1 cellular context compared by ENCODE assay signal in genomic region chr11:1772270-1773130, GRCh38.
TF ChIP-seq lines count a peak whose summit lies in the region.

No MANE protein-coding gene starts in this region.

TF ChIP-seq in K562, 482 proteins besides CTCF, POLR2A, EP300 and RAD21 (continued from another document):
- TF ChIP-seq, protein P1, sequence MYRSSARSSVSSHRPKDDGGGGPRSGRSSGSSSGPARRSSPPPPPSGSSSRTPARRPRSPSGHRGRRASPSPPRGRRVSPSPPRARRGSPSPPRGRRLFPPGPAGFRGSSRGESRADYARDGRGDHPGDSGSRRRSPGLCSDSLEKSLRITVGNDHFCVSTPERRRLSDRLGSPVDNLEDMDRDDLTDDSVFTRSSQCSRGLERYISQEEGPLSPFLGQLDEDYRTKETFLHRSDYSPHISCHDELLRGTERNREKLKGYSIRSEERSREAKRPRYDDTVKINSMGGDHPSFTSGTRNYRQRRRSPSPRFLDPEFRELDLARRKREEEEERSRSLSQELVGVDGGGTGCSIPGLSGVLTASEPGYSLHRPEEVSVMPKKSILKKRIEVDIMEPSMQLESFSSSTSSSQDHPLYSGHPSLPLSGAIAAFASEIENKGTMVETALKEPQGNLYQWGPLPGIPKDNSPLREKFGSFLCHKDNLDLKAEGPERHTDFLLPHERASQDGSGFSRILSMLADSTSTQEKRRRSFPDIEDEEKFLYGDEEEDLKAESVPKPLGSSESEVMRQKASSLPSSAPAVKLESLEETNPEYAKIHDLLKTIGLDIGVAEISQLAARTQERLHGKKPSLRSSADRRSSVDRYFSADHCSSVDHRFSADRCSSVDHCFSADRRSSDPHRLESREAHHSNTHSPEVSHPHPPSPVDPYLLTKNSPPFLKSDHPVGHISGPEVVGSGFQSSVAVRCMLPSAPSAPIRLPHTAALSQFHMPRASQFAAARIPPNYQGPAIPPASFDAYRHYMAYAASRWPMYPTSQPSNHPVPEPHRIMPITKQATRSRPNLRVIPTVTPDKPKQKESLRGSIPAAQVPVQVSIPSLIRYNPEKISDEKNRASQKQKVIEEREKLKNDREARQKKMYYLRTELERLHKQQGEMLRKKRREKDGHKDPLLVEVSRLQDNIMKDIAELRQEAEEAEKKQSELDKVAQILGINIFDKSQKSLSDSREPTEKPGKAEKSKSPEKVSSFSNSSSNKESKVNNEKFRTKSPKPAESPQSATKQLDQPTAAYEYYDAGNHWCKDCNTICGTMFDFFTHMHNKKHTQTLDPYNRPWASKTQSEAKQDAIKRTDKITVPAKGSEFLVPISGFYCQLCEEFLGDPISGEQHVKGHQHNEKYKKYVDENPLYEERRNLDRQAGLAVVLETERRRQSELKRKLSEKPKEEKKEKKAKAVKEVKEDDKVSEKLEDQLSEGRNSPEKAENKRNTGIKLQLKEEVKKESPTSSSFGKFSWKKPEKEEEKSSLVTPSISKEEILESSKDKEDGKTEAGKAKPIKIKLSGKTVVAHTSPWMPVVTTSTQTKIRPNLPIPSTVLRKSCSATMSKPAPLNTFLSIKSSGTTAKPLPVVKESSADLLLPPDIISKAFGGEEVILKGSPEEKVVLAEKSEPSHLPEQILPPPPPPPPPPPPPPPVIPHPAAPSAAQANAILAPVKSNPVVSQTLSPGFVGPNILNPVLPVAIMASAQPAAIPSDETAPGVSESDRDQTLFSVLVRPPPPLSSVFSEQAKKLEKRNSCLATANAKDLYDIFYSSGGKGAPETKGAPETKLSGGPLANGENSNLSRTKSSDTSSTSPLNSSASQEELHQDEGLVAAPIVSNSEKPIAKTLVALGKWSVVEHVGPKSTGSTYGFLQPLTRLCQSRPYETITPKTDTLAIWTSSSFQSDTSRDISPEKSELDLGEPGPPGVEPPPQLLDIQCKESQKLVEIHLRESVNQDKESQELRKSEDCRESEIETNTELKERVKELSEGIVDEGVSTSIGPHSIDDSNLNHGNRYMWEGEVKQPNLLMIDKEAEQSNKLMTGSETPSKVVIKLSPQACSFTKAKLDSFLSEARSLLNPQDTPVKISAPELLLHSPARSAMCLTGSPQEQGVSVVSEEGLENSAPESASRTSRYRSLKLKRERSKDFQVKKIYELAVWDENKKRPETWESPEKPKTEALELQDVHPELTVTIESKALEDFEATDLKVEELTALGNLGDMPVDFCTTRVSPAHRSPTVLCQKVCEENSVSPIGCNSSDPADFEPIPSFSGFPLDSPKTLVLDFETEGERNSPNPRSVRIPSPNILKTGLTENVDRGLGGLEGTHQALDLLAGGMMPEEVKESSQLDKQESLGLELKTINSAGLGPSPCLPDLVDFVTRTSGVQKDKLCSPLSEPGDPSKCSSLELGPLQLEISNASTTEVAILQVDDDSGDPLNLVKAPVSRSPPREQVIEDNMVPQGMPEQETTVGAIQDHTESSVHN (IDR thresholded peaks at IDR 0.05; ENCODE audit: borderline replicate concordance in 1 of 2, low read depth in 1 of 2): 0 out of 4 replicates have a peak, but pooled peaks of 1 of the 2 experiments have one; percentile 61
- no peak for TF ChIP-seq KAT2B (IDR thresholded peaks at IDR 0.05; ENCODE audit: low read depth, low read length)
- TF ChIP-seq MYNN (IDR thresholded peaks at IDR 0.05): 0 out of 2 replicates have a peak, but pooled peaks have one; percentile 49
- no peak for TF ChIP-seq MYNN (CRISPR knock-in tag; IDR thresholded peaks at IDR 0.05)
- peak; percentile 56 for TF ChIP-seq POLR2G (IDR thresholded peaks at IDR 0.05; ENCODE audit: low read depth, low read length)
- TF ChIP-seq PTRF (tag; IDR thresholded peaks at IDR 0.05): no peak
- TF ChIP-seq ZNF146 (CRISPR knock-in tag; IDR thresholded peaks at IDR 0.05; ENCODE audit: unreplicated experiment): no peak
- peak; percentile 27; the same call in 1 of the 2 replicates for TF ChIP-seq SUPT5H (IDR thresholded peaks at IDR 0.05)
- TF ChIP-seq, protein P2, sequence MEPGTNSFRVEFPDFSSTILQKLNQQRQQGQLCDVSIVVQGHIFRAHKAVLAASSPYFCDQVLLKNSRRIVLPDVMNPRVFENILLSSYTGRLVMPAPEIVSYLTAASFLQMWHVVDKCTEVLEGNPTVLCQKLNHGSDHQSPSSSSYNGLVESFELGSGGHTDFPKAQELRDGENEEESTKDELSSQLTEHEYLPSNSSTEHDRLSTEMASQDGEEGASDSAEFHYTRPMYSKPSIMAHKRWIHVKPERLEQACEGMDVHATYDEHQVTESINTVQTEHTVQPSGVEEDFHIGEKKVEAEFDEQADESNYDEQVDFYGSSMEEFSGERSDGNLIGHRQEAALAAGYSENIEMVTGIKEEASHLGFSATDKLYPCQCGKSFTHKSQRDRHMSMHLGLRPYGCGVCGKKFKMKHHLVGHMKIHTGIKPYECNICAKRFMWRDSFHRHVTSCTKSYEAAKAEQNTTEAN (CRISPR knock-in tag; IDR thresholded peaks at IDR 0.05): no peak
- TF ChIP-seq, protein P3, sequence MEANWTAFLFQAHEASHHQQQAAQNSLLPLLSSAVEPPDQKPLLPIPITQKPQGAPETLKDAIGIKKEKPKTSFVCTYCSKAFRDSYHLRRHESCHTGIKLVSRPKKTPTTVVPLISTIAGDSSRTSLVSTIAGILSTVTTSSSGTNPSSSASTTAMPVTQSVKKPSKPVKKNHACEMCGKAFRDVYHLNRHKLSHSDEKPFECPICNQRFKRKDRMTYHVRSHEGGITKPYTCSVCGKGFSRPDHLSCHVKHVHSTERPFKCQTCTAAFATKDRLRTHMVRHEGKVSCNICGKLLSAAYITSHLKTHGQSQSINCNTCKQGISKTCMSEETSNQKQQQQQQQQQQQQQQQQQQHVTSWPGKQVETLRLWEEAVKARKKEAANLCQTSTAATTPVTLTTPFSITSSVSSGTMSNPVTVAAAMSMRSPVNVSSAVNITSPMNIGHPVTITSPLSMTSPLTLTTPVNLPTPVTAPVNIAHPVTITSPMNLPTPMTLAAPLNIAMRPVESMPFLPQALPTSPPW (CRISPR knock-in tag; IDR thresholded peaks at IDR 0.05): peak; percentile 93
- peak; percentile 98 for TF ChIP-seq ZBTB7A (IDR thresholded peaks at IDR 0.05; ENCODE audit: borderline replicate concordance, control insufficient read depth, low read depth, low read length)
- TF ChIP-seq, protein P4, sequence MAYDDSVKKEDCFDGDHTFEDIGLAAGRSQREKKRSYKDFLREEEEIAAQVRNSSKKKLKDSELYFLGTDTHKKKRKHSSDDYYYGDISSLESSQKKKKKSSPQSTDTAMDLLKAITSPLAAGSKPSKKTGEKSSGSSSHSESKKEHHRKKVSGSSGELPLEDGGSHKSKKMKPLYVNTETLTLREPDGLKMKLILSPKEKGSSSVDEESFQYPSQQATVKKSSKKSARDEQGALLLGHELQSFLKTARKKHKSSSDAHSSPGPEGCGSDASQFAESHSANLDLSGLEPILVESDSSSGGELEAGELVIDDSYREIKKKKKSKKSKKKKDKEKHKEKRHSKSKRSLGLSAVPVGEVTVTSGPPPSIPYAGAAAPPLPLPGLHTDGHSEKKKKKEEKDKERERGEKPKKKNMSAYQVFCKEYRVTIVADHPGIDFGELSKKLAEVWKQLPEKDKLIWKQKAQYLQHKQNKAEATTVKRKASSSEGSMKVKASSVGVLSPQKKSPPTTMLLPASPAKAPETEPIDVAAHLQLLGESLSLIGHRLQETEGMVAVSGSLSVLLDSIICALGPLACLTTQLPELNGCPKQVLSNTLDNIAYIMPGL (CRISPR knock-in tag; IDR thresholded peaks at IDR 0.05): no peak
- TF ChIP-seq, protein P5, sequence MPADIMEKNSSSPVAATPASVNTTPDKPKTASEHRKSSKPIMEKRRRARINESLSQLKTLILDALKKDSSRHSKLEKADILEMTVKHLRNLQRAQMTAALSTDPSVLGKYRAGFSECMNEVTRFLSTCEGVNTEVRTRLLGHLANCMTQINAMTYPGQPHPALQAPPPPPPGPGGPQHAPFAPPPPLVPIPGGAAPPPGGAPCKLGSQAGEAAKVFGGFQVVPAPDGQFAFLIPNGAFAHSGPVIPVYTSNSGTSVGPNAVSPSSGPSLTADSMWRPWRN (IDR thresholded peaks at IDR 0.05; ENCODE audit: low read depth): no peak
- TF ChIP-seq MAZ (CRISPR knock-in tag; conservative IDR thresholded peaks at IDR 0.05 in 1 of 2, IDR thresholded peaks at IDR 0.05 in 1 of 2): peak; percentile 97 to 98
- TF ChIP-seq MEF2A (IDR thresholded peaks at IDR 0.05; ENCODE audit: control insufficient read depth, low read depth, low read length): no peak
- TF ChIP-seq PHB2 (IDR thresholded peaks at IDR 0.05; ENCODE audit: low read depth): no peak
- peak; percentile 86; the same call in 1 of the 2 replicates for TF ChIP-seq LARP7 (IDR thresholded peaks at IDR 0.05)
- no peak for TF ChIP-seq ZNF124 (CRISPR knock-in tag; IDR thresholded peaks at IDR 0.05)
- no peak for TF ChIP-seq NONO (IDR thresholded peaks at IDR 0.05; ENCODE audit: low read depth in 2 of 2, low read length in 1 of 2)
- peak; percentile 60; the same call in 1 of the 2 replicates for TF ChIP-seq LEF1 (IDR thresholded peaks at IDR 0.05)
- TF ChIP-seq ZC3H8 (IDR thresholded peaks at IDR 0.05): no peak
- TF ChIP-seq CREM (IDR thresholded peaks at IDR 0.05; ENCODE audit: low read depth): no peak
- no peak; the same call in 1 of the 2 replicates for TF ChIP-seq TEAD4 (IDR thresholded peaks at IDR 0.05; ENCODE audit: low read length)
- TF ChIP-seq TEAD4 (CRISPR knock-in tag; IDR thresholded peaks at IDR 0.05; ENCODE audit: borderline replicate concordance): no peak
- TF ChIP-seq KDM1A (IDR thresholded peaks at IDR 0.05): peak; percentile 68 to 79
- TF ChIP-seq HOXB6 (CRISPR knock-in tag; IDR thresholded peaks at IDR 0.05; ENCODE audit: borderline replicate concordance): no peak
- TF ChIP-seq GTF2F1 (IDR thresholded peaks at IDR 0.05; ENCODE audit: low read depth, low read length): no peak
- no peak for TF ChIP-seq GATAD2B (IDR thresholded peaks at IDR 0.05; ENCODE audit: borderline replicate concordance)
- TF ChIP-seq MAFG (tag; conservative IDR thresholded peaks at IDR 0.05): peak; percentile 98
- TF ChIP-seq TEAD2 (tag; IDR thresholded peaks at IDR 0.05): 0 out of 2 replicates have a peak, but pooled peaks have one; percentile 2
- no peak for TF ChIP-seq ATF1 (CRISPR knock-in tag; IDR thresholded peaks at IDR 0.05)
- peak; percentile 68 for TF ChIP-seq ATF1 (tag; IDR thresholded peaks at IDR 0.05)
- TF ChIP-seq PHTF2 (CRISPR knock-in tag; IDR thresholded peaks at IDR 0.05): no peak
- peak; percentile 40 for TF ChIP-seq KDM5B (IDR thresholded peaks at IDR 0.05; ENCODE audit: insufficient replicate concordance, low read depth, low read length)
- no peak for TF ChIP-seq SRSF9 (IDR thresholded peaks at IDR 0.05; ENCODE audit: borderline replicate concordance, low read depth, low read length)
- TF ChIP-seq ADNP (tag; IDR thresholded peaks at IDR 0.05): no peak
- TF ChIP-seq STAG1 (CRISPR knock-in tag; IDR thresholded peaks at IDR 0.05; ENCODE audit: borderline replicate concordance): no peak
- peak; percentile 94 for TF ChIP-seq MAFK (IDR thresholded peaks at IDR 0.05; ENCODE audit: low read length)
- TF ChIP-seq ZBTB2 (IDR thresholded peaks at IDR 0.05): peak; percentile 58; the same call in 1 of the 2 replicates
- TF ChIP-seq ZFP30 (CRISPR knock-in tag; IDR thresholded peaks at IDR 0.05; ENCODE audit: borderline replicate concordance): no peak
- TF ChIP-seq RBBP5 (IDR thresholded peaks at IDR 0.05; ENCODE audit: borderline replicate concordance, insufficient read depth, low read length, poor library complexity, severe bottlenecking): peak; percentile 30
- no peak; the same call in 1 of the 2 replicates for TF ChIP-seq KLF13 (tag; IDR thresholded peaks at IDR 0.05; ENCODE audit: borderline replicate concordance, low read depth)
TF ChIP-seq in K562: peak in this region for 115.
